ENCODE assay signal across 17 cellular contexts in the genomic region with DNA sequence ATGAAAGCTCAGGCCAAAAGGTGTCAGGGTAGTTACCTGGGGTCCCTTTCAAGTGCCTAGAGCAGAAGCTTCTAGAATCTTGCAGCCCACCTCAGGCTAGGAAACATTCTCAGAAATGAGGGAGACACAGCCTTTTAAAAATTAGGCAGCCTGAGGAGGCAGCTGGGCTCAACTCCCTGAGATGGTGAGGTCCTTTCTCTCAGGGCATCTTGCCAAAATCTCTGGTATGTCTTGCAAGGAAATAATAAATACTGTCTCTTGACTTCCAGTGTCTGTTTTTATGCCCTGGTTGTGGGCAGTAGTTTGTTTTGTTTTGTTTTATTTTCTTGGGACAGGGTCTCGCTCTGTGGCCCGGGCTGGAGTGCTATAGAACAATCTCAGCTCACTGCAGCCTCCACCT.
"Had no signal": no experiment of that assay in that cellular context is flagged by ENCODE, and none has a peak within 500 bp of the region (broad histone marks: within the 10 kb centered on the region; RNA-seq: fewer than 3 reads in every experiment).

No MANE protein-coding gene starts in this region.

- H3K27ac ChIP-seq: esophagus muscularis mucosa, foreskin keratinocyte, neural progenitor cell, testis had no signal

- FAIRE-seq: endometrium, keratinocyte, pancreas had no signal

- ATAC-seq: activated CD8-positive, alpha-beta memory T cell treated with anti-CD3 and anti-CD28 coated beads, Interleukin-2, amount 10 ng/mL, durations not matched to agents 7 days and 5 days had no signal

- DNase-seq: activated CD4-positive, alpha-beta T cell treated with anti-CD3 and anti-CD28 coated beads, Interleukin-2, amount 50 U/mL, for 48 hours; activated CD4-positive, CD25-positive, alpha-beta regulatory T cell treated with anti-CD3 and anti-CD28 coated beads, Interleukin-2, amount 50 U/mL, for 72 hours; activated CD8-positive, alpha-beta memory T cell treated with anti-CD3 and anti-CD28 coated beads, Interleukin-2, amount 10 ng/mL, durations not matched to agents 7 days and 5 days; activated effector memory CD4-positive, alpha-beta T cell treated with Interleukin-2 at 50 U/mL for 16 hours; activated T-cell treated with anti-CD3 and anti-CD28 coated beads, Interleukin-2, amount 50 U/mL, for 24 hours; cerebellar nuclear complex; stimulated activated CD4-positive, alpha-beta T cell treated with anti-CD3 and anti-CD28 coated beads, Interleukin-2, amount 100 ng/mL, for 48 hours; stimulated activated naive CD4-positive, alpha-beta T cell treated with Interleukin-2 at 50 U/mL for 16 hours had no signal

- H3K9me3 ChIP-seq: body of pancreas, esophagus muscularis mucosa, pancreas, testis had no signal

- H2AFZ ChIP-seq: neural progenitor cell had no signal

- H3K9ac ChIP-seq: neural progenitor cell had no signal

- H3K4me1 ChIP-seq: foreskin keratinocyte had no signal

- H3K4me2 ChIP-seq: neural progenitor cell had no signal

- H3K36me3 ChIP-seq: esophagus muscularis mucosa, heart right ventricle, neural progenitor cell, pancreas had no signal

- H3K4me3 ChIP-seq: body of pancreas, esophagus muscularis mucosa, heart right ventricle, neural progenitor cell, pancreas, testis had no signal

- H3K27me3 ChIP-seq: body of pancreas, esophagus muscularis mucosa, heart right ventricle, neural progenitor cell, pancreas, testis had no signal
